ENCODE assay signal across 9 cellular contexts in genomic region chr12:122951979-122952892, GRCh38. TPM values are rescaled to one million over a fixed set of nuclear protein-coding genes. Genes with fewer than 3 reads are reported as not detected.
A peak's percentile ranks its signal among the peaks of the same experiment; 100 is the strongest.
DNase-seq lines count a peak whose midpoint lies in the region; ATAC-seq, FAIRE-seq and TF ChIP-seq lines count a peak whose summit lies in the region.
"Had no signal": no experiment of that assay in that cellular context is flagged by ENCODE, and none has a peak within 500 bp of the region (broad histone marks: within the 10 kb centered on the region; RNA-seq: fewer than 3 reads in every experiment).

No MANE protein-coding gene starts in this region.

- peak; percentile 37; the same call in 1 of the 2 replicates for TF ChIP-seq CTCF in WTC11 (IDR thresholded peaks at IDR 0.05)
- peak; percentile 96 for TF ChIP-seq CTCF in bronchial epithelial cell (IDR thresholded peaks at IDR 0.05; ENCODE audit: insufficient read depth, low read length, severe bottlenecking)

- no peaks in the 10 kb centered on the region for H3K4me1 Mint-ChIP-seq in WTC11

- in situ Hi-C loops in G401 (cut with HindIII; ENCODE audit: low sequenced_read_pairs): no loop called here

- H3K4me3 Mint-ChIP-seq in WTC11: no peak overlapping the region

- H3K27me3 Mint-ChIP-seq in WTC11 (ENCODE audit: low read depth): no peaks in the 10 kb centered on the region

- H3K27me3 ChIP-seq in bronchial epithelial cell (ENCODE audit: control insufficient read depth, insufficient read depth, low read length): no peaks in the 10 kb centered on the region

- no peak overlapping the region for H3K4me3 ChIP-seq in bronchial epithelial cell (ENCODE audit: low read depth, low read length)

- POLR2A ChIA-PET in HEK293T (lab: Yijun Ruan, JAX): no interaction called here
- POLR2A ChIA-PET in WTC11 (lab: Charles Lee): no interaction called here

- FAIRE-seq in bronchial epithelial cell (lab: Jason Lieb, UNC): peak; percentile 28
- FAIRE-seq: endometrium had no signal

- H3K9me3 Mint-ChIP-seq in WTC11: no peaks in the 10 kb centered on the region

- no peak overlapping the region for H3K27ac Mint-ChIP-seq in WTC11

- H3K36me3 ChIP-seq in bronchial epithelial cell (ENCODE audit: control insufficient read depth, insufficient read depth, low read length): peaks cover 1% of the 10 kb centered on the region

- peak; percentile 75 for DNase-seq in G401 (ENCODE audit: low spot score)
- peak; percentile 86 for DNase-seq in HEK293T (ENCODE audit: extremely low spot score)
- DNase-seq in NCI-H2029 (lab: John Stamatoyannopoulos, UW): peak; percentile 71
- DNase-seq in WTC11 (ENCODE audit: low spot score): peak; percentile 75
- DNase-seq in bronchial epithelial cell (ENCODE audit: low read depth): peak; percentile 64
- DNase-seq in kidney tubule cell (ENCODE audit: low spot score): peak; percentile 74
- DNase-seq in stimulated activated CD4-positive, alpha-beta T cell treated with anti-CD3 and anti-CD28 coated beads, Interleukin-2, amount 100 ng/mL, for 48 hours: peak; percentile 68 to 71

- peak; percentile 97 for ATAC-seq in WTC11
- no peak for ATAC-seq in GM21737 (IDR thresholded peaks at IDR 0.05; ENCODE audit: unreplicated experiment)

- CTCF ChIA-PET in HEK293T (lab: Yijun Ruan, JAX): interaction anchor here (0.6 to 0.9 kb wide), 4 partner anchors 14 to 91 kb away, joined by 3 to 5 read pairs (median 3); partner anchors contain the start of gene ABCB9
- CTCF ChIA-PET in WTC11 (lab: Charles Lee): interaction anchor here (0.5 to 7.1 kb wide), 13 partner anchors 37 to 314 kb away, joined by 3 to 67 read pairs (median 3); no protein-coding TSS in a partner anchor

- H3K36me3 Mint-ChIP-seq in WTC11: no peaks in the 10 kb centered on the region

TF ChIP-seq in HEK293T, 16 proteins besides CTCF, POLR2A, EP300 and RAD21:
- TF ChIP-seq BHLHE40 (IDR thresholded peaks at IDR 0.05; ENCODE audit: borderline replicate concordance): no peak
- TF ChIP-seq TARDBP (IDR thresholded peaks at IDR 0.05): no peak

TF ChIP-seq in WTC11, 78 proteins besides CTCF, POLR2A, EP300 and RAD21:
- TF ChIP-seq JAZF1 (CRISPR knock-in tag; IDR thresholded peaks at IDR 0.05): no peak
- peak; percentile 75; the same call in 1 of the 2 replicates for TF ChIP-seq ZNF121 (CRISPR knock-in tag; IDR thresholded peaks at IDR 0.05)

RNA-seq across cellular contexts. Expression of gene ABCB9, which starts 14.0 kb away (rescaled TPM):
- 3.8 and 7.4 TPM in 2 replicates for total RNA-seq in G401 (2014; rRNA removed; shearing (Covaris generic))
- total RNA-seq in WTC11 (2021) (4.8 to 6.3 TPM (median 5.8 TPM) in 3 replicates), bronchial epithelial cell (2.3 and 3.4 TPM in 2 replicates)

RNA-seq across cellular contexts. Expression of gene OGFOD2, which starts 22.8 kb away (rescaled TPM):
- 23.6 and 45.3 TPM in 2 replicates for total RNA-seq in G401 (2014; rRNA removed; shearing (Covaris generic))
- total RNA-seq in WTC11 (2021): 17.3 to 28.1 TPM (median 23.9 TPM) in 3 replicates
- total RNA-seq in bronchial epithelial cell: 15.0 and 17.0 TPM in 2 replicates

RNA-seq across cellular contexts. Expression of gene ARL6IP4, which starts 28.2 kb away (rescaled TPM):
- 315 and 347 TPM in 2 replicates for total RNA-seq in G401 (2014; rRNA removed; shearing (Covaris generic))
- total RNA-seq in WTC11 (2021) (133 to 150 TPM (median 146 TPM) in 3 replicates), bronchial epithelial cell (158 and 237 TPM in 2 replicates)

RNA-seq across cellular contexts. Expression of gene VPS37B, which starts 56.3 kb away (rescaled TPM):
- 38.3 and 53.4 TPM in 2 replicates for total RNA-seq in G401 (2014; rRNA removed; shearing (Covaris generic))
- total RNA-seq in WTC11 (2021): 10.4 to 18.1 TPM (median 11.4 TPM) in 3 replicates
- total RNA-seq in bronchial epithelial cell: 22.7 and 25.0 TPM in 2 replicates
